9 cellular contexts compared by ENCODE assay signal in the genomic region with DNA sequence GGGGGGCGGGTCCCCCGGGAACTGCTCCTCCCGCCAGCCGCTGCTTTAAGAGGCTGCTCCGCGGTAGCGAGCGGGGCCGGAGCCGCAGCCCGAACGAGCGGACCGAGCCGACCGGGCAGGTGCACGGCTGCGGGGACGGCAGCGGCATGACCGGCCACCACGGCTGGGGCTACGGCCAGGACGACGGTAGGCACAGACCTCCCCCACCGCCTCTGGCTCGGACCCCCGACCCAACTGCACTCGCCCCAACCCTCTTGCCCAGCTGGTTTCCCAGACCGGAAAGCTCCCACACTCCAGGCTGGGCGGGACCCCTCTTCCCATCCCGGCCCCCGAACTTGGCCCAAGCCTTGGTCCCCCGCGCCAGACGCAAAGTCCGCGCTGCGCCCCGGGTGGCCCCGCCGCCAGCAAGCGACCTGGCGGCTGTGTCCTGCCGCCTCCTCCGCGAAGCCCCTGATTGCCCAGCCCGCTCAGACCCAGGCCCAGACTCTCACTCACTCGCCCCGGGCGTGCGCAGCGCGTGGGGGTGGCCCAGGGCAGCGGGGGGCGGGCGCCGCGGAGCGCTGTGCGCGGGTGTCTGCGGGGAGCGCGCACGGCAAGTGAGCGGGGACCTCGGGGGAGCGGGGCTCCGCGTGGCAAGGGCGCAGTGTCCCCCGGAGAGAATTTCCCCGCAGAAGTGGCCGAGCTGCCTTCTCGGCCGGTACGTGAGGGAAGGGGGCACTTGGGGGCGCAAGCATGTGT. TPM values are rescaled to one million over a fixed set of nuclear protein-coding genes. Genes with fewer than 3 reads are reported as not detected.
DNase-seq lines count a peak whose midpoint lies in the region; ATAC-seq and TF ChIP-seq lines count a peak whose summit lies in the region.
"Had no signal": no experiment of that assay in that cellular context is flagged by ENCODE, and none has a peak within 500 bp of the region (broad histone marks: within the 10 kb centered on the region; RNA-seq: fewer than 3 reads in every experiment).

Gene CA7 (plus strand): TSS at position 73 of the 738 bp plus-strand sequence. CDS start 74 bp downstream, at position 147.

- no peak within 1 kb of the TSS for H4K5ac ChIP-seq in H9 (ENCODE audit: insufficient read length, low read depth, low read length)

- CTCF ChIA-PET in PC-9 (lab: Charles Lee): interaction anchor here (2.2 kb wide), 1 partner anchor 14 kb away, joined by 7 read pairs; the partner anchor contains the start of gene NAE1

- no peak within 1 kb of the TSS for H3T11ph ChIP-seq in H9 (ENCODE audit: low read length)

- no peaks in the 10 kb centered on the region; the same call in 1 of the 2 replicates for H3K4me1 ChIP-seq in H9 (ENCODE audit: insufficient read depth, low read length)
- peaks cover 3% of the 10 kb centered on the region for H3K4me1 ChIP-seq in hepatocyte (ENCODE audit: insufficient read depth)
- 0 out of 2 replicates have a peak, but pooled peaks cover 6% of the 10 kb centered on the region for H3K4me1 ChIP-seq in PC-9 (replicated peaks; ENCODE audit: insufficient read depth)

- H3K56ac ChIP-seq in H9 (ENCODE audit: insufficient read length, low read depth, low read length): no peak within 1 kb of the TSS

- H3K4me3 Mint-ChIP-seq in H9: peak within 1 kb of the TSS; percentile 68 to 81
- H3K4me3 Mint-ChIP-seq in activated naive CD8-positive, alpha-beta T cell: peak within 1 kb of the TSS; percentile 80

- H3K9me3 ChIP-seq in H9 (ENCODE audit: control insufficient read depth, low read depth, low read length): no peaks in the 10 kb centered on the region
- H3K9me3 ChIP-seq in hepatocyte (ENCODE audit: low read depth): no peaks in the 10 kb centered on the region
- H3K9me3 ChIP-seq in PC-9 (ENCODE audit: insufficient read depth, low read depth): no peaks in the 10 kb centered on the region

- no peaks in the 10 kb centered on the region for H3F3A ChIP-seq in PC-9 (ENCODE audit: insufficient read depth, low read depth)

- H3K23me2 ChIP-seq in H9 (ENCODE audit: insufficient read length, low read depth, low read length, poor library complexity, severe bottlenecking): peaks cover 13% of the 10 kb centered on the region

- H3K9me3 Mint-ChIP-seq in H9: no peaks in the 10 kb centered on the region
- no peaks in the 10 kb centered on the region for H3K9me3 Mint-ChIP-seq in activated naive CD8-positive, alpha-beta T cell (ENCODE audit: low read depth)

- H3K9ac ChIP-seq in H9 (ENCODE audit: extremely low read depth, insufficient read length, low read length): no peak within 1 kb of the TSS

- H3K27me3 ChIP-seq in H9 (ENCODE audit: insufficient read depth, low read length): peaks cover 17% of the 10 kb centered on the region
- H3K27me3 ChIP-seq in hepatocyte: peaks cover 43% of the 10 kb centered on the region
- no peaks in the 10 kb centered on the region for H3K27me3 ChIP-seq in PC-9 (ENCODE audit: insufficient read depth, low read depth)

- no peak within 1 kb of the TSS for H4K91ac ChIP-seq in H9 (ENCODE audit: insufficient read length, low read depth, low read length)

- H3K14ac ChIP-seq in H9 (ENCODE audit: insufficient read depth, low read length): peak within 1 kb of the TSS; percentile 4

- ATAC-seq in GM21529 (IDR thresholded peaks at IDR 0.05; ENCODE audit: unreplicated experiment): no peak

- H4K20me1 ChIP-seq in H9 (ENCODE audit: control insufficient read depth, insufficient read depth, insufficient read length) (no peaks in the 10 kb centered on the region), hepatocyte (ENCODE audit: insufficient read depth, poor library complexity, severe bottlenecking) (no peaks in the 10 kb centered on the region), PC-9 (ENCODE audit: insufficient read depth) (no peaks in the 10 kb centered on the region)

- no TSS peak for BruUV-seq in PC-9 (replicated peaks; lab: Mats Ljungman, UMichigan)

- intact Hi-C loops in PC-9 (cut with micrococcal nuclease; ENCODE audit: unreplicated experiment): no loop called here

- H2AFZ ChIP-seq in H9 (ENCODE audit: low read length): peak within 1 kb of the TSS; percentile 50
- no peak within 1 kb of the TSS for H2AFZ ChIP-seq in hepatocyte
- no peak within 1 kb of the TSS for H2AFZ ChIP-seq in PC-9

- no peak within 1 kb of the TSS for H2BK5ac ChIP-seq in H9 (ENCODE audit: insufficient read length, low read length)

- H3K18ac ChIP-seq in H9 (ENCODE audit: insufficient read length, low read depth, low read length): no peak within 1 kb of the TSS

- no peaks in the 10 kb centered on the region; a peak in 1 of 7 replicates for H3K36me3 Mint-ChIP-seq in H9 (ENCODE audit: insufficient read depth in 1 of 3, low read depth in 3 of 3)
- H3K36me3 Mint-ChIP-seq in activated naive CD8-positive, alpha-beta T cell: no peaks in the 10 kb centered on the region

- H3K23ac ChIP-seq in H9 (ENCODE audit: insufficient read length, low read depth, low read length): no peak within 1 kb of the TSS

- no peaks in the 10 kb centered on the region for H3K79me1 ChIP-seq in H9 (ENCODE audit: insufficient read depth, low read depth, low read length, poor library complexity, severe bottlenecking)

- H2AK5ac ChIP-seq in H9 (ENCODE audit: insufficient read length, low read length): no peak within 1 kb of the TSS

- H3K27ac ChIP-seq in H9 (ENCODE audit: insufficient read length, low read depth, low read length): no peak within 1 kb of the TSS
- no peak within 1 kb of the TSS for H3K27ac ChIP-seq in hepatocyte
- H3K27ac ChIP-seq in PC-9: no peak within 1 kb of the TSS

- no peak within 1 kb of the TSS for H2BK120ac ChIP-seq in H9 (ENCODE audit: low read depth, low read length, poor library complexity, severe bottlenecking)

- H2BK20ac ChIP-seq in H9 (ENCODE audit: low read depth, low read length, poor library complexity, severe bottlenecking): no peak within 1 kb of the TSS

- POLR2A ChIA-PET in PC-9 (lab: Charles Lee; ENCODE audit: unreplicated experiment): no interaction called here

- H3K4me2 ChIP-seq in H9 (ENCODE audit: insufficient read depth, insufficient read length, low read length): peak within 1 kb of the TSS; percentile 67
- peak within 1 kb of the TSS; percentile 99 for H3K4me2 ChIP-seq in hepatocyte
- no peak within 1 kb of the TSS for H3K4me2 ChIP-seq in PC-9

- H2BK12ac ChIP-seq in H9 (ENCODE audit: insufficient read length, low read depth, low read length): no peak within 1 kb of the TSS

- DNase-seq in H9: no peak
- DNase-seq in hepatocyte (ENCODE audit: low spot score): no peak
- DNase-seq in retina: peak; percentile 47
- DNase-seq in GM19240 (ENCODE audit: insufficient read length, low spot score): no peak
- no peak for DNase-seq in PC-9
- DNase-seq in NOMO-1 treated with dmso at 0.1 percent for 144 hours (lab: John Stamatoyannopoulos, UW; ENCODE audit: unreplicated experiment): no peak

- H4K8ac ChIP-seq in H9 (replicated peaks; ENCODE audit: insufficient read length, low read depth, low read length): no peak within 1 kb of the TSS

- H3K4me3 ChIP-seq in hepatocyte (peak within 1 kb of the TSS; percentile 33), PC-9 (no peak within 1 kb of the TSS)

- peak within 1 kb of the TSS; percentile 29; the same call in 1 of the 2 replicates for H2BK15ac ChIP-seq in H9 (ENCODE audit: low read depth, low read length)

- H3K4me1 Mint-ChIP-seq in H9: peaks cover 2 to 16% of the 10 kb centered on the region in 2 experiments; a peak in 3 of 4 replicates
- peaks cover 4% of the 10 kb centered on the region for H3K4me1 Mint-ChIP-seq in activated naive CD8-positive, alpha-beta T cell (ENCODE audit: low read depth)

- H3K27me3 Mint-ChIP-seq in H9 (ENCODE audit: low read depth): peaks cover 87% of the 10 kb centered on the region
- peaks cover 26% of the 10 kb centered on the region for H3K27me3 Mint-ChIP-seq in activated naive CD8-positive, alpha-beta T cell

- no peak within 1 kb of the TSS for H3K27ac Mint-ChIP-seq in H9
- H3K27ac Mint-ChIP-seq in activated naive CD8-positive, alpha-beta T cell: no peak within 1 kb of the TSS

- no CpG with 5 or more reads among the region's 79 CpGs for WGBS in H9 (ENCODE audit: extremely low coverage, insufficient read length, low lambda C conversion rate)
- 3% methylated on average over 58 of the region's 79 CpGs for WGBS in hepatocyte (ENCODE audit: low lambda C conversion rate, missing lambda C conversion rate)

- no peaks in the 10 kb centered on the region for H3K36me3 ChIP-seq in hepatocyte (replicated peaks; ENCODE audit: insufficient read depth, low read depth)
- H3K36me3 ChIP-seq in PC-9 (ENCODE audit: low read depth): no peaks in the 10 kb centered on the region

- TF ChIP-seq CTCF in H9 (conservative IDR thresholded peaks at IDR 0.05): no peak
- no peak for TF ChIP-seq CTCF in hepatocyte (IDR thresholded peaks at IDR 0.05; ENCODE audit: poor library complexity)
- no peak for TF ChIP-seq CTCF in PC-9 (conservative IDR thresholded peaks at IDR 0.05)

- no peaks in the 10 kb centered on the region for H3K79me2 ChIP-seq in H9 (ENCODE audit: insufficient read depth, low read length)
- H3K79me2 ChIP-seq in hepatocyte: no peaks in the 10 kb centered on the region
- no peaks in the 10 kb centered on the region for H3K79me2 ChIP-seq in PC-9 (ENCODE audit: low read depth)

- no peak within 1 kb of the TSS for H3K4ac ChIP-seq in H9 (ENCODE audit: low read depth, low read length)

- H3K9me2 ChIP-seq in hepatocyte (replicated peaks; ENCODE audit: insufficient read depth) (no peaks in the 10 kb centered on the region), PC-9 (ENCODE audit: insufficient read depth) (no peaks in the 10 kb centered on the region)

RNA-seq across cellular contexts. Expression of gene CA7, which starts in this region (rescaled TPM):
- total RNA-seq in H9 (2021) (0.55 and 0.81 TPM in 2 replicates), hepatocyte (2.5 and 3.3 TPM in 2 replicates), PC-9 (2021) (not detected in 2 replicates)
- polyA plus RNA-seq in hepatocyte: 0.25 and 3.3 TPM in 2 replicates
- total RNA-seq: T-helper 1 cell treated with Interleukin-12 subunit alpha and Interleukin-12 subunit beta and Interleukin-4 antibody, amounts not matched to agents 30 ng/mL and 1 ng/mL, for 36 hours had no signal
